9 cellular contexts compared by ENCODE assay signal in genomic region chr15:50183112-50183794, GRCh38. TPM values are rescaled to one million over a fixed set of nuclear protein-coding genes. Genes with fewer than 3 reads are reported as not detected.
DNase-seq lines count a peak whose midpoint lies in the region; ATAC-seq and TF ChIP-seq lines count a peak whose summit lies in the region.
"Had no signal": no experiment of that assay in that cellular context is flagged by ENCODE, and none has a peak within 500 bp of the region (broad histone marks: within the 10 kb centered on the region; RNA-seq: fewer than 3 reads in every experiment).

No MANE protein-coding gene starts in this region.

- peaks cover 23 to 54% of the 10 kb centered on the region in 2 donors for H3K36me3 Mint-ChIP-seq in activated naive CD4-positive, alpha-beta T cell treated with anti-CD3 and anti-CD28 coated beads, Interleukin-2, amount 50 U/mL, for 72 hours

- DNase-seq in activated naive CD4-positive, alpha-beta T cell treated with anti-CD3 and anti-CD28 coated beads, Interleukin-2, amount 50 U/mL, for 72 hours (ENCODE audit: low spot score in 2 of 2): peak; percentile 28 to 62
- peak; percentile 47 for DNase-seq in osteoblast (ENCODE audit: insufficient read length, low spot score, missing footprints)
- DNase-seq in globus pallidus (ENCODE audit: low spot score): no peak
- no peak for DNase-seq in T-helper 9 cell

- peaks cover 40% of the 10 kb centered on the region for H3K27me3 ChIP-seq in osteoblast (ENCODE audit: insufficient read depth, low read length)

- no peak overlapping the region for H3K27ac ChIP-seq in osteoblast (ENCODE audit: low read depth, low read length)

- no peaks in the 10 kb centered on the region for H3K79me2 ChIP-seq in osteoblast (ENCODE audit: insufficient read depth, low read length)

- peak overlapping the region; percentile 70 to 87 for H3K27ac Mint-ChIP-seq in activated naive CD4-positive, alpha-beta T cell treated with anti-CD3 and anti-CD28 coated beads, Interleukin-2, amount 50 U/mL, for 72 hours

- TF ChIP-seq CTCF in osteoblast (IDR thresholded peaks at IDR 0.05; ENCODE audit: extremely low read depth, low read depth, low read length): no peak

- ATAC-seq in GM18867 (IDR thresholded peaks at IDR 0.05; ENCODE audit: unreplicated experiment) (peak; percentile 69), HG03378 (IDR thresholded peaks at IDR 0.05; ENCODE audit: unreplicated experiment) (peak; percentile 63), GM21526 (IDR thresholded peaks at IDR 0.05; ENCODE audit: low FRiP score, unreplicated experiment) (no peak), GM21528 (IDR thresholded peaks at IDR 0.05; ENCODE audit: low FRiP score, unreplicated experiment) (no peak)
- peak; percentile 69 to 83 for ATAC-seq in activated naive CD4-positive, alpha-beta T cell treated with anti-CD3 and anti-CD28 coated beads, Interleukin-2, amount 50 U/mL, for 72 hours

- H3K36me3 ChIP-seq in osteoblast (ENCODE audit: insufficient read depth, low read length): no peaks in the 10 kb centered on the region

- peaks cover 6% of the 10 kb centered on the region for H3K4me1 ChIP-seq in osteoblast (ENCODE audit: insufficient read depth, low read length)

- H3K4me2 ChIP-seq in osteoblast (ENCODE audit: insufficient read depth, low read length): no peak overlapping the region

- peaks cover 0 to 10% of the 10 kb centered on the region in 2 donors for H3K9me3 Mint-ChIP-seq in activated naive CD4-positive, alpha-beta T cell treated with anti-CD3 and anti-CD28 coated beads, Interleukin-2, amount 50 U/mL, for 72 hours

- H3K4me3 ChIP-seq in osteoblast (ENCODE audit: insufficient read depth, low read length): no peak overlapping the region

- no peaks in the 10 kb centered on the region for H4K20me1 ChIP-seq in osteoblast (ENCODE audit: insufficient read depth, low read length)

- H3K9me3 ChIP-seq in osteoblast (ENCODE audit: low read depth, low read length): no peaks in the 10 kb centered on the region

- H2AFZ ChIP-seq in osteoblast (ENCODE audit: low read length): no peak overlapping the region

RNA-seq across cellular contexts. Expression of gene SLC27A2, which starts 1.3 kb away (rescaled TPM):
- total RNA-seq in activated naive CD4-positive, alpha-beta T cell treated with anti-CD3 and anti-CD28 coated beads, Interleukin-2, amount 50 U/mL, for 72 hours: 10 to 100 TPM; 20.1 to 54.7 TPM
- not detected in 2 replicates for total RNA-seq in osteoblast
- total RNA-seq: LHCN-M2 had no signal

Comparison
In these comparisons a context has a peak if more than half of its experiments do, and no peak if none do; other contexts are left out.
1. ATAC-seq: peak in GM18867 (single experiment), HG03378 (single experiment) and activated naive CD4-positive, alpha-beta T cell treated with anti-CD3 and anti-CD28 coated beads, Interleukin-2, amount 50 U/mL, for 72 hours (2 of 2); none in GM21526 (single experiment) and GM21528 (single experiment).
2. DNase-seq: peak in activated naive CD4-positive, alpha-beta T cell treated with anti-CD3 and anti-CD28 coated beads, Interleukin-2, amount 50 U/mL, for 72 hours (2 of 2) and osteoblast (single experiment); none in globus pallidus (single experiment) and T-helper 9 cell (single experiment).
3. RNA of gene SLC27A2, which starts 1.3 kb away (total RNA-seq): 20.1 to 54.7 TPM in activated naive CD4-positive, alpha-beta T cell treated with anti-CD3 and anti-CD28 coated beads, Interleukin-2, amount 50 U/mL, for 72 hours; not detected in osteoblast; every median in the first group is over 10 times any median in the second.